Comparison of ENCODE assay signal across 8 cellular contexts in genomic region chr14:25411933-25412757, GRCh38.
A peak's percentile ranks its signal among the peaks of the same experiment; 100 is the strongest.
DNase-seq lines count a peak whose midpoint lies in the region; ATAC-seq, FAIRE-seq and TF ChIP-seq lines count a peak whose summit lies in the region.

No MANE protein-coding gene starts in this region.

- TF ChIP-seq CTCF in NB4 (IDR thresholded peaks at IDR 0.05; ENCODE audit: low read depth, low read length) = no peak
- TF ChIP-seq CTCF in astrocyte (IDR thresholded peaks at IDR 0.05; ENCODE audit: insufficient read depth, low read depth, low read length) = peak; percentile 5
- TF ChIP-seq CTCF in mesothelial cell of epicardium (IDR thresholded peaks at IDR 0.05; ENCODE audit: unreplicated experiment) = peak; percentile 34
- TF ChIP-seq CTCF in prostate gland (IDR thresholded peaks at IDR 0.05) = peak in 2 of 4 experiments; percentile 24 to 29

- H3K4me2 ChIP-seq in astrocyte (ENCODE audit: low read length) = no peak overlapping the region

- ATAC-seq in GM19452 (IDR thresholded peaks at IDR 0.05; ENCODE audit: unreplicated experiment) = no peak

- H3K4me3 ChIP-seq in NB4 (ENCODE audit: low read depth, low read length) = no peak overlapping the region
- H3K4me3 ChIP-seq in astrocyte (ENCODE audit: insufficient read depth, low read depth, low read length) = no peak overlapping the region
- no peak overlapping the region for H3K4me3 ChIP-seq in prostate gland

- intact Hi-C loops in prostate gland (cut with DNase I) = no loop called here

- H4K20me1 ChIP-seq in astrocyte (ENCODE audit: insufficient read depth, low read length) = no peaks in the 10 kb centered on the region

- FAIRE-seq in astrocyte (lab: Jason Lieb, UNC) = no peak

- H3K36me3 ChIP-seq in astrocyte (ENCODE audit: insufficient read depth, low read length) = no peaks in the 10 kb centered on the region
- no peaks in the 10 kb centered on the region for H3K36me3 ChIP-seq in prostate gland

- H3K4me1 Mint-ChIP-seq in astrocyte (ENCODE audit: low read depth, unreplicated experiment) = no peaks in the 10 kb centered on the region
- H3K4me1 Mint-ChIP-seq in mesothelial cell of epicardium = no peaks in the 10 kb centered on the region

- H3K9me3 Mint-ChIP-seq in astrocyte (ENCODE audit: unreplicated experiment) = no peaks in the 10 kb centered on the region
- no peaks in the 10 kb centered on the region for H3K9me3 Mint-ChIP-seq in mesothelial cell of epicardium

- H3K27ac ChIP-seq in astrocyte (ENCODE audit: low read depth, low read length) = no peak overlapping the region
- no peak overlapping the region for H3K27ac ChIP-seq in prostate gland

- peaks cover 4% of the 10 kb centered on the region for H3K27me3 Mint-ChIP-seq in astrocyte (ENCODE audit: low read depth, unreplicated experiment)
- H3K27me3 Mint-ChIP-seq in mesothelial cell of epicardium (ENCODE audit: low read depth) = peaks cover 16% of the 10 kb centered on the region

- TF ChIP-seq POLR2A in NB4 (IDR thresholded peaks at IDR 0.05; ENCODE audit: extremely low read depth, insufficient read length) (no peak), prostate gland (IDR thresholded peaks at IDR 0.05) (no peak)

- H3K4me1 ChIP-seq in astrocyte (ENCODE audit: insufficient read depth, low read length) (no peaks in the 10 kb centered on the region), prostate gland (replicated peaks) (no peaks in the 10 kb centered on the region)

- no peak overlapping the region for H3K9ac ChIP-seq in astrocyte (ENCODE audit: low read length)

- H3K9me3 ChIP-seq in astrocyte (ENCODE audit: insufficient read depth, low read depth, low read length) (no peaks in the 10 kb centered on the region), prostate gland (no peaks in the 10 kb centered on the region)

- no peaks in the 10 kb centered on the region for H3K79me2 ChIP-seq in astrocyte (ENCODE audit: insufficient read depth, low read length)

- no peak overlapping the region for H2AFZ ChIP-seq in astrocyte (ENCODE audit: low read depth, low read length)

- peak; percentile 5 for DNase-seq in DMS53 treated with DMSO at 0.1 percent for 48 hours (lab: John Stamatoyannopoulos, UW; ENCODE audit: unreplicated experiment)
- peak; percentile 2 for DNase-seq in NB4 (ENCODE audit: low read depth)
- no peak for DNase-seq in astrocyte (ENCODE audit: low read depth)
- DNase-seq in mesothelial cell of epicardium (ENCODE audit: low spot score in 2 of 2, unreplicated experiment in 2 of 2) = no peak
- no peak for DNase-seq in prostate gland (ENCODE audit: low spot score)
- DNase-seq in hepatic stellate cell (ENCODE audit: low spot score) = no peak
- DNase-seq in cerebellum (ENCODE audit: low spot score) = no peak

- H3K4me3 Mint-ChIP-seq in astrocyte (ENCODE audit: unreplicated experiment) = no peak overlapping the region
- H3K4me3 Mint-ChIP-seq in mesothelial cell of epicardium = no peak overlapping the region

- H3K27ac Mint-ChIP-seq in astrocyte (ENCODE audit: unreplicated experiment) (no peak overlapping the region), mesothelial cell of epicardium (no peak overlapping the region)

- WGBS in prostate gland = 45% methylated on average over 5 of the region's 5 CpGs

- H3K36me3 Mint-ChIP-seq in astrocyte (ENCODE audit: low read depth, unreplicated experiment) (no peaks in the 10 kb centered on the region), mesothelial cell of epicardium (no peaks in the 10 kb centered on the region)

- H3K27me3 ChIP-seq in astrocyte (ENCODE audit: insufficient read depth, low read length) (no peaks in the 10 kb centered on the region), prostate gland (replicated peaks; ENCODE audit: insufficient read depth) (no peaks in the 10 kb centered on the region)

Comparison
In these comparisons a context has a peak if more than half of its experiments do, and no peak if none do; other contexts are left out.
1. DNase-seq: peak in DMS53 treated with DMSO at 0.1 percent for 48 hours (single experiment) and NB4 (single experiment); none in astrocyte (single experiment), mesothelial cell of epicardium (0 of 2), prostate gland (single experiment), hepatic stellate cell (single experiment) and cerebellum (single experiment).